Comparison of ENCODE assay signal across 8 cellular contexts in the genomic region with DNA sequence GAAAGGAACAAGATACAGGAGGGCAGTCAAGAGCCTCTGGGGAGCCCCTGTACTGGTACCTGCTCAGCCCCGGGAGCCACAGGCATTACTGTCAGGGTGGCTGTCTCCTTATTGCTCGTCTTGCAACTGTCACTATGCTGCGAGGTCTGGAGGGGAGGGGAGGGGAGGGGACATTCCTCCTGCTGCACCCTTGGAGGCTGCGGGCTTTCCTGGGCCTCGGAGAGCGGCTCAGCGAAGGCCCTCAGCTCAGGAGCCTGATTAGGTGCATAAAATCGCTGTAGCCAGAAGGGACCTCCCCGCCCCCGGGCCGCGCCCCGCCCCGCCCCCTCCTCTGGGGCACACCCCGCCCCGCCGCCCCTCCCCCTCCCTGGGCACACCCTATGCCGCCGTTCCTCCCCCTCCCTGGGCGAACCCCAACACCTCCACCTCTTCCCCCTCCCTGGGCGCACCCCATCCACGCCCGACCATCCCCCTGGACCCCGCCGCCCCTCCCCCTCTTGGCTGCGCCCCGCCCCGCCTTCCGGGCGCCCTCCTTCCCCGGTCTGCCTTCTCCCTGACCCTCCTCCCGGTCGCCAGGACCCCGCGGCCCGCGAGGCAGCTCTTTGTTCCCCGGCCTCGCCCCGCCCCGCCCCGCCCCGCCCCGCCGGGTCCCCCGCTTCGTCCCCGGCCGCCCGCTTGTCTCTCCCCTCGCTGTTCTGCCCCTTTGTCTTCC. TPM values are rescaled to one million over a fixed set of nuclear protein-coding genes. Genes with fewer than 3 reads are reported as not detected.
A peak's percentile ranks its signal among the peaks of the same experiment; 100 is the strongest.
DNase-seq lines count a peak whose midpoint lies in the region; ATAC-seq and TF ChIP-seq lines count a peak whose summit lies in the region.

No MANE protein-coding gene starts in this region.

- H3K4me3 Mint-ChIP-seq in activated CD8-positive, alpha-beta T cell treated with anti-CD3 and anti-CD28 coated beads, Interleukin-2, amount 10 ng/mL, durations not matched to agents 7 days and 5 days = peak overlapping the region; percentile 79
- peak overlapping the region; percentile 87 for H3K4me3 Mint-ChIP-seq in natural killer cell

- peak overlapping the region; percentile 86 for H3K27ac Mint-ChIP-seq in activated CD8-positive, alpha-beta T cell treated with anti-CD3 and anti-CD28 coated beads, Interleukin-2, amount 10 ng/mL, durations not matched to agents 7 days and 5 days
- H3K27ac Mint-ChIP-seq in natural killer cell = peak overlapping the region in 1 of 2 donors; percentile 4

- H3K4me3 ChIP-seq in epithelial cell of esophagus (ENCODE audit: low read length) = peak overlapping the region; percentile 29
- peak overlapping the region; percentile 75 for H3K4me3 ChIP-seq in thoracic aorta

- peak; percentile 76 for ATAC-seq in activated CD8-positive, alpha-beta T cell treated with anti-CD3 and anti-CD28 coated beads, Interleukin-2, amount 10 ng/mL, durations not matched to agents 7 days and 5 days
- ATAC-seq in natural killer cell = peak; percentile 31 to 54 (median 32)
- no peak for ATAC-seq in thoracic aorta (ENCODE audit: insufficient number of reproducible peaks, low FRiP score, low read depth)
- ATAC-seq in HG03439 (IDR thresholded peaks at IDR 0.05; ENCODE audit: unreplicated experiment) = no peak
- ATAC-seq in HG02885 (IDR thresholded peaks at IDR 0.05; ENCODE audit: poor library complexity, unreplicated experiment) = no peak

- POLR2A ChIA-PET in activated CD8-positive, alpha-beta T cell treated with anti-CD3 and anti-CD28 coated beads, Interleukin-2, amount 10 ng/mL, durations not matched to agents 7 days and 5 days (lab: Charles Lee) = interaction anchor here (0.6 kb wide), 1 partner anchor 804 kb away, joined by 3 read pairs; the partner anchor contains the start of gene DNAJC6

- H3K27me3 Mint-ChIP-seq in activated CD8-positive, alpha-beta T cell treated with anti-CD3 and anti-CD28 coated beads, Interleukin-2, amount 10 ng/mL, durations not matched to agents 7 days and 5 days (ENCODE audit: low read depth) = peaks cover 12% of the 10 kb centered on the region
- H3K27me3 Mint-ChIP-seq in natural killer cell (ENCODE audit: low read depth in 2 of 2) = peaks cover 22 to 40% of the 10 kb centered on the region in 2 donors

- H3K36me3 ChIP-seq in thoracic aorta = no peaks in the 10 kb centered on the region

- intact Hi-C loops in natural killer cell (cut with micrococcal nuclease) = no loop called here

- TF ChIP-seq CTCF in epithelial cell of esophagus (IDR thresholded peaks at IDR 0.05; ENCODE audit: insufficient read depth, low read depth, low read length, missing control alignments) (no peak), natural killer cell (IDR thresholded peaks at IDR 0.05) (no peak), thoracic aorta (IDR thresholded peaks at IDR 0.05) (no peak)

- H3K36me3 Mint-ChIP-seq in activated CD8-positive, alpha-beta T cell treated with anti-CD3 and anti-CD28 coated beads, Interleukin-2, amount 10 ng/mL, durations not matched to agents 7 days and 5 days (ENCODE audit: low read depth) = no peaks in the 10 kb centered on the region
- H3K36me3 Mint-ChIP-seq in natural killer cell = no peaks in the 10 kb centered on the region

- no peaks in the 10 kb centered on the region for H3K9me3 ChIP-seq in thoracic aorta

- no peak overlapping the region for H3K27ac ChIP-seq in thoracic aorta

- DNase-seq in A172 (ENCODE audit: low spot score) = peak; percentile 30
- DNase-seq in LoVo (ENCODE audit: low spot score) = peak; percentile 47
- DNase-seq in activated CD8-positive, alpha-beta T cell treated with anti-CD3 and anti-CD28 coated beads, Interleukin-2, amount 10 ng/mL, durations not matched to agents 7 days and 5 days = peak; percentile 75
- no peak for DNase-seq in epithelial cell of esophagus (ENCODE audit: low read depth)
- no peak for DNase-seq in natural killer cell
- no peak for DNase-seq in thoracic aorta (ENCODE audit: low spot score)

- CTCF ChIA-PET in activated CD8-positive, alpha-beta T cell treated with anti-CD3 and anti-CD28 coated beads, Interleukin-2, amount 10 ng/mL, durations not matched to agents 7 days and 5 days (lab: Charles Lee) = interaction anchor here (1.7 kb wide), 1 partner anchor 11 kb away, joined by 5 read pairs; no protein-coding TSS in a partner anchor

- no peaks in the 10 kb centered on the region for H3K9me3 Mint-ChIP-seq in activated CD8-positive, alpha-beta T cell treated with anti-CD3 and anti-CD28 coated beads, Interleukin-2, amount 10 ng/mL, durations not matched to agents 7 days and 5 days (ENCODE audit: insufficient read depth)
- H3K9me3 Mint-ChIP-seq in natural killer cell = no peaks in the 10 kb centered on the region

- peaks cover 3 to 12% of the 10 kb centered on the region in 2 donors for H3K4me1 ChIP-seq in thoracic aorta (ENCODE audit: control insufficient read depth in 1 of 2, low read depth in 2 of 2)

- H3K27me3 ChIP-seq in thoracic aorta (replicated peaks; ENCODE audit: insufficient read depth) = no peaks in the 10 kb centered on the region

- H3K4me1 Mint-ChIP-seq in activated CD8-positive, alpha-beta T cell treated with anti-CD3 and anti-CD28 coated beads, Interleukin-2, amount 10 ng/mL, durations not matched to agents 7 days and 5 days (ENCODE audit: low read depth) = peaks cover 18% of the 10 kb centered on the region
- H3K4me1 Mint-ChIP-seq in natural killer cell = peaks cover 7 to 8% of the 10 kb centered on the region in 2 donors

RNA-seq across cellular contexts. Expression of gene CACHD1, which starts 35.5 kb away (rescaled TPM):
- total RNA-seq in A172 (2014; rRNA removed; shearing (Covaris generic)) = 4.2 and 4.5 TPM in 2 replicates
- total RNA-seq in activated CD8-positive, alpha-beta T cell treated with anti-CD3 and anti-CD28 coated beads, Interleukin-2, amount 10 ng/mL, durations not matched to agents 7 days and 5 days = under 1 TPM; 0.55 to 0.68 TPM
- total RNA-seq in natural killer cell (not detected), thoracic aorta (1 to 10 TPM; 5.3 to 6.7 TPM)

Comparison
In these comparisons a context has a peak if more than half of its experiments do, and no peak if none do; other contexts are left out.
1. DNase-seq: peak in A172 (single experiment), LoVo (single experiment) and activated CD8-positive, alpha-beta T cell treated with anti-CD3 and anti-CD28 coated beads, Interleukin-2, amount 10 ng/mL, durations not matched to agents 7 days and 5 days (single experiment); none in epithelial cell of esophagus (single experiment), natural killer cell (single experiment) and thoracic aorta (single experiment).
2. ATAC-seq: peak in activated CD8-positive, alpha-beta T cell treated with anti-CD3 and anti-CD28 coated beads, Interleukin-2, amount 10 ng/mL, durations not matched to agents 7 days and 5 days (single experiment) and natural killer cell (3 of 3); none in thoracic aorta (single experiment), HG03439 (single experiment) and HG02885 (single experiment).